ENCODE assay signal across 8 cellular contexts in genomic region chr11:62705401-62705800, GRCh38. TPM values are rescaled to one million over a fixed set of nuclear protein-coding genes. Genes with fewer than 3 reads are reported as not detected.
DNase-seq lines count a peak whose midpoint lies in the region; ATAC-seq and TF ChIP-seq lines count a peak whose summit lies in the region.

No MANE protein-coding gene starts in this region.

- peak overlapping the region; percentile 83 for H3K4me3 ChIP-seq in MM.1S (ENCODE audit: low read length)
- peak overlapping the region; percentile 79 for H3K4me3 ChIP-seq in brain microvascular endothelial cell (ENCODE audit: low read depth, low read length)

- in situ Hi-C loops in brain microvascular endothelial cell (cut with HindIII; ENCODE audit: low pct_ligation_motif_present, low sequenced_read_pairs) = no loop called here

- peaks cover 19% of the 10 kb centered on the region for H3K79me2 ChIP-seq in MM.1S (ENCODE audit: low read length)

- peak overlapping the region; percentile 71 for H3K9ac ChIP-seq in MM.1S (ENCODE audit: low read length)

- no peak for ATAC-seq in HG02885 (IDR thresholded peaks at IDR 0.05; ENCODE audit: poor library complexity, unreplicated experiment)

- H2AFZ ChIP-seq in MM.1S (ENCODE audit: low read length) = peak overlapping the region; percentile 74

- peaks cover 31% of the 10 kb centered on the region for H3K4me1 ChIP-seq in MM.1S (ENCODE audit: low read length)

- H3K27me3 ChIP-seq in MM.1S (replicated peaks; ENCODE audit: insufficient read depth, low read length) (no peaks in the 10 kb centered on the region), brain microvascular endothelial cell (replicated peaks) (no peaks in the 10 kb centered on the region)

- DNase-seq in COLO668 (lab: John Stamatoyannopoulos, UW; ENCODE audit: unreplicated experiment) (peak; percentile 44), MM.1S (no peak), brain microvascular endothelial cell (no peak), lung microvascular endothelial cell (ENCODE audit: low read depth in 2 of 2) (peak; percentile 9 to 31), UCSD-AML1 (lab: John Stamatoyannopoulos, UW; ENCODE audit: unreplicated experiment) (no peak), midbrain (lab: John Stamatoyannopoulos, UW) (no peak), NCI-H82 (lab: John Stamatoyannopoulos, UW) (no peak)

- H3K9me2 ChIP-seq in MM.1S (replicated peaks; ENCODE audit: insufficient read depth, low read length) = no peaks in the 10 kb centered on the region

- no peaks in the 10 kb centered on the region for H4K20me1 ChIP-seq in MM.1S (ENCODE audit: insufficient read depth, low read length)

- no peaks in the 10 kb centered on the region for H3K9me3 ChIP-seq in MM.1S (replicated peaks; ENCODE audit: insufficient read depth, low read length)

- TF ChIP-seq CTCF in MM.1S (IDR thresholded peaks at IDR 0.05; ENCODE audit: low read length) = no peak
- no peak for TF ChIP-seq CTCF in brain microvascular endothelial cell (IDR thresholded peaks at IDR 0.05; ENCODE audit: low read depth, low read length, missing control alignments)

- peak overlapping the region; percentile 93 for H3K4me2 ChIP-seq in MM.1S (ENCODE audit: low read depth, low read length)

- H3F3A ChIP-seq in MM.1S (ENCODE audit: insufficient read depth, low read length) = peaks cover 31% of the 10 kb centered on the region

- H3K27ac ChIP-seq in MM.1S (ENCODE audit: low read length) (peak overlapping the region; percentile 73), brain microvascular endothelial cell (peak overlapping the region; percentile 48)

- H3K36me3 ChIP-seq in MM.1S (replicated peaks; ENCODE audit: insufficient read depth, low read length) (no peaks in the 10 kb centered on the region), brain microvascular endothelial cell (replicated peaks) (peaks cover 14% of the 10 kb centered on the region)

RNA-seq across cellular contexts. Expression of gene BSCL2, which starts 1.8 kb away (rescaled TPM):
- total RNA-seq in lung microvascular endothelial cell = 17.7 and 26.4 TPM in 2 replicates

RNA-seq across cellular contexts. Expression of gene GNG3, which starts 2.1 kb away (rescaled TPM):
- not detected in 2 replicates for total RNA-seq in lung microvascular endothelial cell

RNA-seq across cellular contexts. Expression of gene LRRN4CL, which starts 16.1 kb away (rescaled TPM):
- 0.22 and 0.60 TPM in 2 replicates for total RNA-seq in lung microvascular endothelial cell

RNA-seq across cellular contexts. Expression of gene HNRNPUL2, which starts 21.9 kb away (rescaled TPM):
- 7.0 and 9.7 TPM in 2 replicates for total RNA-seq in lung microvascular endothelial cell

RNA-seq across cellular contexts. Expression of gene TTC9C, which starts 22.9 kb away (rescaled TPM):
- total RNA-seq in lung microvascular endothelial cell = 23.4 and 24.6 TPM in 2 replicates

Comparison
In these comparisons a context has a peak if more than half of its experiments do, and no peak if none do; other contexts are left out.
1. DNase-seq: peak in COLO668 (single experiment) and lung microvascular endothelial cell (2 of 2); none in MM.1S (single experiment), brain microvascular endothelial cell (single experiment), UCSD-AML1 (single experiment), midbrain (single experiment) and NCI-H82 (single experiment).